27 cellular contexts compared by ENCODE assay signal in the genomic region with DNA sequence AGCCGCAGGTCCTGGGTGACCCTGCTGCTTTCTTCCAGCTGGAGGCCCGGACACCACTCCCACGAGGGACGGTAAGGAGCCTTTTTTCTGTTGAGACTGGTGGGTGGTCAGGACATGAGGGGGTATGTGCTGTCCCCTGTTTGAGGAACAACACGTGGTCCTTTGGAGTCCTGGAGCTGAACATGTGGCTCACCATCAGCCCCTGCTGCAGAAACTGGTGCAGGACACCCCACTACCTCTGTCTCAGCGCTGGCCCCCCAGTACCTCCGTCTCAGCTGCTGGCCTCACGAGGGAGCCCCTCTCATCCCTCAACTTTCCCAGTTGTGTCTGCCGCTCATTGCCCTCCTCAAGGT. TPM values are rescaled to one million over a fixed set of nuclear protein-coding genes. Genes with fewer than 3 reads are reported as not detected.
DNase-seq lines count a peak whose midpoint lies in the region; ATAC-seq and TF ChIP-seq lines count a peak whose summit lies in the region.
"Had no signal": no experiment of that assay in that cellular context is flagged by ENCODE, and none has a peak within 500 bp of the region (broad histone marks: within the 10 kb centered on the region; RNA-seq: fewer than 3 reads in every experiment).

No MANE protein-coding gene starts in this region.

- DNase-seq in activated naive CD4-positive, alpha-beta T cell treated with anti-CD3 and anti-CD28 coated beads, Interleukin-2, amount 10 ng/mL, durations not matched to agents 7 days and 5 days: no peak
- DNase-seq in Karpas-422: peak; percentile 45
- DNase-seq in left lobe of liver (ENCODE audit: low spot score): peak; percentile 45
- no peak for DNase-seq in stimulated activated effector memory CD8-positive, alpha-beta T cell treated with anti-CD3 and anti-CD28 coated beads, Interleukin-12 subunit alpha, Interleukin-12 subunit beta, amount 100 ng/mL, for 72 hours (ENCODE audit: low spot score in 2 of 2)
- DNase-seq in HFFc6: no peak
- DNase-seq in DMS153 (lab: John Stamatoyannopoulos, UW): no peak
- DNase-seq: activated CD4-positive, CD25-positive, alpha-beta regulatory T cell treated with anti-CD3 and anti-CD28 coated beads, Interleukin-2, amount 50 U/mL, for 72 hours; activated CD8-positive, alpha-beta T cell treated with anti-CD3 and anti-CD28 coated beads, Interleukin-2, amount 10 ng/mL, durations not matched to agents 7 days and 5 days; activated naive CD4-positive, alpha-beta T cell treated with Interleukin-2 at 50 U/mL for 16 hours; activated T-cell treated with anti-CD3 and anti-CD28 coated beads, Interleukin-2, amount 50 U/mL, for 1 hour; amniotic stem cell; Calu3; esophagus squamous epithelium; gastrocnemius medialis; H9; hypothalamus; NCI-H2081; NCI-H774; small intestine; stimulated activated CD4-positive, alpha-beta T cell treated with anti-CD3 and anti-CD28 coated beads, Interleukin-2, amount 100 ng/mL, for 24 hours had no signal

- H3K36me3 Mint-ChIP-seq in activated naive CD4-positive, alpha-beta T cell treated with anti-CD3 and anti-CD28 coated beads, Interleukin-2, amount 50 U/mL, for 24 hours: no peaks in the 10 kb centered on the region
- H3K36me3 Mint-ChIP-seq in activated naive CD4-positive, alpha-beta T cell treated with anti-CD3 and anti-CD28 coated beads, Interleukin-2, amount 10 ng/mL, durations not matched to agents 7 days and 5 days: no peaks in the 10 kb centered on the region
- peaks cover 24% of the 10 kb centered on the region for H3K36me3 Mint-ChIP-seq in stimulated activated effector memory CD8-positive, alpha-beta T cell treated with anti-CD3 and anti-CD28 coated beads, Interleukin-12 subunit alpha, Interleukin-12 subunit beta, amount 100 ng/mL, for 72 hours
- peaks cover 4% of the 10 kb centered on the region; the same call in 1 of the 2 replicates for H3K36me3 Mint-ChIP-seq in HFFc6 (ENCODE audit: low read depth)

- no peaks in the 10 kb centered on the region for H3K9me3 ChIP-seq in Karpas-422 (ENCODE audit: low read length)
- H3K9me3 ChIP-seq: BLaER1, breast epithelium, esophagus squamous epithelium, gastrocnemius medialis, upper lobe of left lung had no signal

- H3K4me1 ChIP-seq in Karpas-422 (ENCODE audit: low read length): peaks cover 6% of the 10 kb centered on the region
- H3K4me1 ChIP-seq: breast epithelium, esophagus squamous epithelium, gastrocnemius medialis, upper lobe of left lung had no signal

- H3K27me3 Mint-ChIP-seq in activated naive CD4-positive, alpha-beta T cell treated with anti-CD3 and anti-CD28 coated beads, Interleukin-2, amount 50 U/mL, for 24 hours: no peaks in the 10 kb centered on the region
- H3K27me3 Mint-ChIP-seq in activated naive CD4-positive, alpha-beta T cell treated with anti-CD3 and anti-CD28 coated beads, Interleukin-2, amount 10 ng/mL, durations not matched to agents 7 days and 5 days: no peaks in the 10 kb centered on the region
- peaks cover 6% of the 10 kb centered on the region for H3K27me3 Mint-ChIP-seq in HFFc6 (ENCODE audit: insufficient read depth)

- no peak overlapping the region for H3K27ac ChIP-seq in Karpas-422 (ENCODE audit: low read length)
- H3K27ac ChIP-seq: BLaER1, breast epithelium, esophagus squamous epithelium, gastrocnemius medialis, upper lobe of left lung had no signal

- H3K4me3 Mint-ChIP-seq in activated naive CD4-positive, alpha-beta T cell treated with anti-CD3 and anti-CD28 coated beads, Interleukin-2, amount 50 U/mL, for 24 hours: no peak overlapping the region
- no peak overlapping the region for H3K4me3 Mint-ChIP-seq in activated naive CD4-positive, alpha-beta T cell treated with anti-CD3 and anti-CD28 coated beads, Interleukin-2, amount 10 ng/mL, durations not matched to agents 7 days and 5 days
- H3K4me3 Mint-ChIP-seq in stimulated activated effector memory CD8-positive, alpha-beta T cell treated with anti-CD3 and anti-CD28 coated beads, Interleukin-12 subunit alpha, Interleukin-12 subunit beta, amount 100 ng/mL, for 72 hours: no peak overlapping the region
- no peak overlapping the region for H3K4me3 Mint-ChIP-seq in HFFc6
- H3K4me3 Mint-ChIP-seq: activated CD8-positive, alpha-beta T cell treated with anti-CD3 and anti-CD28 coated beads, Interleukin-2, amount 10 ng/mL, durations not matched to agents 7 days and 5 days; endodermal cell; H9 had no signal

- CTCF ChIA-PET in activated naive CD4-positive, alpha-beta T cell treated with anti-CD3 and anti-CD28 coated beads, Interleukin-2, amount 10 ng/mL, durations not matched to agents 7 days and 5 days (lab: Charles Lee): no interaction called here

- H3K79me2 ChIP-seq in Karpas-422 (ENCODE audit: low read length): no peaks in the 10 kb centered on the region

- H3K9me3 Mint-ChIP-seq in activated naive CD4-positive, alpha-beta T cell treated with anti-CD3 and anti-CD28 coated beads, Interleukin-2, amount 50 U/mL, for 24 hours: no peaks in the 10 kb centered on the region
- H3K9me3 Mint-ChIP-seq in activated naive CD4-positive, alpha-beta T cell treated with anti-CD3 and anti-CD28 coated beads, Interleukin-2, amount 10 ng/mL, durations not matched to agents 7 days and 5 days: no peaks in the 10 kb centered on the region
- no peaks in the 10 kb centered on the region for H3K9me3 Mint-ChIP-seq in stimulated activated effector memory CD8-positive, alpha-beta T cell treated with anti-CD3 and anti-CD28 coated beads, Interleukin-12 subunit alpha, Interleukin-12 subunit beta, amount 100 ng/mL, for 72 hours
- no peaks in the 10 kb centered on the region for H3K9me3 Mint-ChIP-seq in HFFc6
- H3K9me3 Mint-ChIP-seq: endodermal cell, H9 had no signal

- H3K9ac ChIP-seq in Karpas-422 (ENCODE audit: low read length): no peak overlapping the region
- H3K9ac ChIP-seq: BLaER1 had no signal

- no peaks in the 10 kb centered on the region for H3K36me3 ChIP-seq in Karpas-422 (ENCODE audit: insufficient read depth, low read length)
- H3K36me3 ChIP-seq: breast epithelium, gastrocnemius medialis had no signal

- no peaks in the 10 kb centered on the region for H4K20me1 ChIP-seq in Karpas-422 (ENCODE audit: insufficient read depth, low read depth, low read length)

- no peaks in the 10 kb centered on the region for H3K4me1 Mint-ChIP-seq in activated naive CD4-positive, alpha-beta T cell treated with anti-CD3 and anti-CD28 coated beads, Interleukin-2, amount 50 U/mL, for 24 hours
- no peaks in the 10 kb centered on the region for H3K4me1 Mint-ChIP-seq in activated naive CD4-positive, alpha-beta T cell treated with anti-CD3 and anti-CD28 coated beads, Interleukin-2, amount 10 ng/mL, durations not matched to agents 7 days and 5 days
- peaks cover 13% of the 10 kb centered on the region for H3K4me1 Mint-ChIP-seq in stimulated activated effector memory CD8-positive, alpha-beta T cell treated with anti-CD3 and anti-CD28 coated beads, Interleukin-12 subunit alpha, Interleukin-12 subunit beta, amount 100 ng/mL, for 72 hours
- no peaks in the 10 kb centered on the region for H3K4me1 Mint-ChIP-seq in HFFc6 (ENCODE audit: low read depth)
- H3K4me1 Mint-ChIP-seq: endodermal cell had no signal

- no peak for TF ChIP-seq CTCF in HFFc6 (IDR thresholded peaks at IDR 0.05)

- H3K27me3 ChIP-seq in Karpas-422 (ENCODE audit: low read length): no peaks in the 10 kb centered on the region
- H3K27me3 ChIP-seq: BLaER1, breast epithelium, esophagus squamous epithelium, gastrocnemius medialis, upper lobe of left lung had no signal

- H3K27ac Mint-ChIP-seq in activated naive CD4-positive, alpha-beta T cell treated with anti-CD3 and anti-CD28 coated beads, Interleukin-2, amount 50 U/mL, for 24 hours: peak overlapping the region; percentile 84
- no peak overlapping the region for H3K27ac Mint-ChIP-seq in activated naive CD4-positive, alpha-beta T cell treated with anti-CD3 and anti-CD28 coated beads, Interleukin-2, amount 10 ng/mL, durations not matched to agents 7 days and 5 days
- peak overlapping the region; percentile 69 for H3K27ac Mint-ChIP-seq in stimulated activated effector memory CD8-positive, alpha-beta T cell treated with anti-CD3 and anti-CD28 coated beads, Interleukin-12 subunit alpha, Interleukin-12 subunit beta, amount 100 ng/mL, for 72 hours
- no peak overlapping the region for H3K27ac Mint-ChIP-seq in HFFc6
- H3K27ac Mint-ChIP-seq: activated CD8-positive, alpha-beta T cell treated with anti-CD3 and anti-CD28 coated beads, Interleukin-2, amount 10 ng/mL, durations not matched to agents 7 days and 5 days; endodermal cell had no signal

- H2AFZ ChIP-seq in Karpas-422 (ENCODE audit: low read length): no peak overlapping the region

- no peak for ATAC-seq in left lobe of liver
- no peak for ATAC-seq in stimulated activated effector memory CD8-positive, alpha-beta T cell treated with anti-CD3 and anti-CD28 coated beads, Interleukin-12 subunit alpha, Interleukin-12 subunit beta, amount 100 ng/mL, for 72 hours
- ATAC-seq in HG02623 (IDR thresholded peaks at IDR 0.05; ENCODE audit: unreplicated experiment): no peak
- ATAC-seq: activated CD8-positive, alpha-beta T cell treated with anti-CD3 and anti-CD28 coated beads, Interleukin-2, amount 10 ng/mL, durations not matched to agents 7 days and 5 days; gastrocnemius medialis had no signal

- H3K9me2 ChIP-seq in Karpas-422 (replicated peaks; ENCODE audit: insufficient read depth, low read length): no peaks in the 10 kb centered on the region

- no peak overlapping the region for H3K4me3 ChIP-seq in Karpas-422 (ENCODE audit: low read length)
- H3K4me3 ChIP-seq: BLaER1, breast epithelium, esophagus squamous epithelium, gastrocnemius medialis, lung, upper lobe of left lung had no signal

- no peak overlapping the region for H3K4me2 ChIP-seq in Karpas-422 (ENCODE audit: low read depth, low read length, poor library complexity, severe bottlenecking)
- H3K4me2 ChIP-seq: BLaER1 had no signal

RNA-seq across cellular contexts. Expression of a gene that starts 34.7 kb away (rescaled TPM):
- total RNA-seq in Karpas-422 (2014; rRNA removed; shearing (Covaris generic); ENCODE audit: low replicate concordance): 4.3 and 7.4 TPM in 2 replicates
- 13.7 TPM for total RNA-seq in left lobe of liver
- 10 to 100 TPM; 12.3 to 15.9 (median 14.6) TPM for total RNA-seq in HFFc6 (2021; fragmentation: NEBNext Ultra II Directional; extraction: Animal tissue kit (Norgen Biotek cat#: 25700))

Comparison
In these comparisons a context has a peak if more than half of its experiments do, and no peak if none do; other contexts are left out.
1. H3K27ac Mint-ChIP-seq: peak in activated naive CD4-positive, alpha-beta T cell treated with anti-CD3 and anti-CD28 coated beads, Interleukin-2, amount 50 U/mL, for 24 hours (single experiment) and stimulated activated effector memory CD8-positive, alpha-beta T cell treated with anti-CD3 and anti-CD28 coated beads, Interleukin-12 subunit alpha, Interleukin-12 subunit beta, amount 100 ng/mL, for 72 hours (single experiment); none in activated naive CD4-positive, alpha-beta T cell treated with anti-CD3 and anti-CD28 coated beads, Interleukin-2, amount 10 ng/mL, durations not matched to agents 7 days and 5 days (single experiment) and HFFc6 (single experiment).
2. DNase-seq: peak in Karpas-422 (single experiment) and left lobe of liver (single experiment); none in activated naive CD4-positive, alpha-beta T cell treated with anti-CD3 and anti-CD28 coated beads, Interleukin-2, amount 10 ng/mL, durations not matched to agents 7 days and 5 days (single experiment), stimulated activated effector memory CD8-positive, alpha-beta T cell treated with anti-CD3 and anti-CD28 coated beads, Interleukin-12 subunit alpha, Interleukin-12 subunit beta, amount 100 ng/mL, for 72 hours (0 of 2), HFFc6 (single experiment) and DMS153 (single experiment).